Comparison of ENCODE assay signal across 17 cellular contexts in the genomic region with DNA sequence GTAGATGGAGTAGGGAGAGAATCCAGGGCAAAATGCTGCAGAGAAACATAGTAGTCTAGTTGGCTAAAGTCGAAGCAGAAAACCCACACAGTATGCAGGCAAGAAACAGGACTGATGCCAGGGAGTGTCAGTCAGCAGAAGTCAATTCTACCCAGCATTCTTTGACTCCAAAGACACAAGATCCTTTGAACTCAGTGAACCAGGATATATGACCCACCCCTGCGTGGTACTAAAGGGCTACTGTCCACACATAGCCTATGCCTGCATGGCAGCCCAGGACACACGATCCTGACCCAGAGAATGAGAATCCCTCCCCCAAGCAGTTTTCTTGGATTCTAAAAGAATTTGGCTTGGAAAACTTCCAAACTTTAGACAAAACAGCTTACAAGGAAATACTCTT. TPM values are rescaled to one million over a fixed set of nuclear protein-coding genes. Genes with fewer than 3 reads are reported as not detected.
DNase-seq lines count a peak whose midpoint lies in the region; FAIRE-seq and TF ChIP-seq lines count a peak whose summit lies in the region.
"Had no signal": no experiment of that assay in that cellular context is flagged by ENCODE, and none has a peak within 500 bp of the region (broad histone marks: within the 10 kb centered on the region; RNA-seq: fewer than 3 reads in every experiment).

No MANE protein-coding gene starts in this region.

- H3K27ac ChIP-seq in astrocyte (ENCODE audit: low read depth, low read length), result no peak overlapping the region
- no peak overlapping the region for H3K27ac ChIP-seq in thyroid gland
- no peak overlapping the region for H3K27ac ChIP-seq in WERI-Rb-1
- H3K27ac ChIP-seq: C4-2B had no signal

- TF ChIP-seq CTCF in astrocyte (IDR thresholded peaks at IDR 0.05; ENCODE audit: insufficient read depth, low read depth, low read length), result no peak
- TF ChIP-seq CTCF in kidney epithelial cell (IDR thresholded peaks at IDR 0.05; ENCODE audit: insufficient read depth, low read length, poor library complexity, severe bottlenecking), result no peak
- no peak for TF ChIP-seq CTCF in thyroid gland (IDR thresholded peaks at IDR 0.05)
- TF ChIP-seq CTCF in WERI-Rb-1 (IDR thresholded peaks at IDR 0.05; ENCODE audit: low read depth, low read length), result no peak

- H3K27ac Mint-ChIP-seq in astrocyte (ENCODE audit: unreplicated experiment) (peak overlapping the region; percentile 4), immature natural killer cell (no peak overlapping the region)
- H3K27ac Mint-ChIP-seq: progenitor cell of endocrine pancreas; stimulated activated naive CD8-positive, alpha-beta T cell treated with anti-CD3 and anti-CD28 coated beads, Interleukin-15, amount 100 ng/mL, for 72 hours had no signal

- H3K27me3 ChIP-seq in astrocyte (ENCODE audit: insufficient read depth, low read length), result no peaks in the 10 kb centered on the region
- H3K27me3 ChIP-seq in kidney epithelial cell (ENCODE audit: control insufficient read depth, insufficient read depth, low read length), result no peaks in the 10 kb centered on the region
- no peaks in the 10 kb centered on the region for H3K27me3 ChIP-seq in thyroid gland
- H3K27me3 ChIP-seq in WERI-Rb-1 (ENCODE audit: insufficient read depth, low read depth, severe bottlenecking), result no peaks in the 10 kb centered on the region

- no peaks in the 10 kb centered on the region for H3K36me3 ChIP-seq in astrocyte (ENCODE audit: insufficient read depth, low read length)
- no peaks in the 10 kb centered on the region for H3K36me3 ChIP-seq in kidney epithelial cell (ENCODE audit: control insufficient read depth, insufficient read depth, low read length)
- H3K36me3 ChIP-seq in thyroid gland, result no peaks in the 10 kb centered on the region
- H3K36me3 ChIP-seq in WERI-Rb-1, result no peaks in the 10 kb centered on the region

- H3K4me3 Mint-ChIP-seq in astrocyte (ENCODE audit: unreplicated experiment) (no peak overlapping the region), immature natural killer cell (no peak overlapping the region)
- H3K4me3 Mint-ChIP-seq: stimulated activated naive CD8-positive, alpha-beta T cell treated with anti-CD3 and anti-CD28 coated beads, Interleukin-15, amount 100 ng/mL, for 72 hours had no signal

- H3K4me1 ChIP-seq in astrocyte (ENCODE audit: insufficient read depth, low read length), result peaks cover 5% of the 10 kb centered on the region
- H3K4me1 ChIP-seq in thyroid gland, result peaks cover 0 to 9% of the 10 kb centered on the region in 2 donors

- 25 to 33% methylated on average over 3 of the region's 3 CpGs for WGBS in thyroid gland, 2 donors

- H3K4me2 ChIP-seq in astrocyte (ENCODE audit: low read length), result peak overlapping the region; percentile 41

- H2AFZ ChIP-seq in astrocyte (ENCODE audit: low read depth, low read length), result no peak overlapping the region

- FAIRE-seq in astrocyte (lab: Jason Lieb, UNC), result no peak
- FAIRE-seq: endothelial cell of umbilical vein, GM12891 had no signal

- H3K9me3 ChIP-seq in astrocyte (ENCODE audit: insufficient read depth, low read depth, low read length) (no peaks in the 10 kb centered on the region), thyroid gland (no peaks in the 10 kb centered on the region), WERI-Rb-1 (ENCODE audit: severe bottlenecking) (no peaks in the 10 kb centered on the region)

- H3K27me3 Mint-ChIP-seq in astrocyte (ENCODE audit: low read depth, unreplicated experiment) (peaks cover 17% of the 10 kb centered on the region), immature natural killer cell (ENCODE audit: low read depth in 3 of 3) (peaks cover 4 to 11% (median 6%) of the 10 kb centered on the region in 3 donors)

- no peaks in the 10 kb centered on the region for H4K20me1 ChIP-seq in astrocyte (ENCODE audit: insufficient read depth, low read length)

- H3K4me1 Mint-ChIP-seq in astrocyte (ENCODE audit: low read depth, unreplicated experiment) (peaks cover 12% of the 10 kb centered on the region), immature natural killer cell (no peaks in the 10 kb centered on the region)
- H3K4me1 Mint-ChIP-seq: stimulated activated naive CD8-positive, alpha-beta T cell treated with anti-CD3 and anti-CD28 coated beads, Interleukin-15, amount 100 ng/mL, for 72 hours had no signal

- H3K79me2 ChIP-seq in astrocyte (ENCODE audit: insufficient read depth, low read length), result no peaks in the 10 kb centered on the region

- DNase-seq in HK-2 (ENCODE audit: unreplicated experiment) (peak; percentile 27), astrocyte (ENCODE audit: low read depth) (peak; percentile 44), kidney epithelial cell (ENCODE audit: low read depth) (peak; percentile 72), thyroid gland (peak; percentile 27 to 57), NCI-H510A (lab: John Stamatoyannopoulos, UW) (no peak), WERI-Rb-1 (no peak), immature natural killer cell (no peak)
- no peak for DNase-seq in central memory CD4-positive, alpha-beta T cell
- DNase-seq: activated CD4-positive, alpha-beta T cell treated with anti-CD3 and anti-CD28 coated beads, Interleukin-2, amount 50 U/mL, for 1 hour; left colon; NCI-H2107; NCI-H774; stimulated activated naive CD8-positive, alpha-beta T cell treated with anti-CD3 and anti-CD28 coated beads, Interleukin-15, amount 100 ng/mL, for 72 hours had no signal

- no peaks in the 10 kb centered on the region for H3K36me3 Mint-ChIP-seq in astrocyte (ENCODE audit: low read depth, unreplicated experiment)
- H3K36me3 Mint-ChIP-seq in immature natural killer cell, result no peaks in the 10 kb centered on the region

- intact Hi-C loops in thyroid gland (cut with DNase I), result no loop called here

- peaks cover 2% of the 10 kb centered on the region for H3K9me3 Mint-ChIP-seq in astrocyte (ENCODE audit: unreplicated experiment)
- peaks cover 0 to 2% (median 0%) of the 10 kb centered on the region in 6 donors for H3K9me3 Mint-ChIP-seq in immature natural killer cell
- H3K9me3 Mint-ChIP-seq: stimulated activated naive CD8-positive, alpha-beta T cell treated with anti-CD3 and anti-CD28 coated beads, Interleukin-15, amount 100 ng/mL, for 72 hours had no signal

- no peak for TF ChIP-seq POLR2A in thyroid gland (IDR thresholded peaks at IDR 0.05)

- H3K4me3 ChIP-seq in astrocyte (ENCODE audit: insufficient read depth, low read depth, low read length) (no peak overlapping the region), kidney epithelial cell (ENCODE audit: low read depth, low read length) (no peak overlapping the region), thyroid gland (replicated peaks in 1 of 3) (no peak overlapping the region), WERI-Rb-1 (ENCODE audit: low read depth, low read length) (no peak overlapping the region)

- no peak overlapping the region for H3K9ac ChIP-seq in astrocyte (ENCODE audit: low read length)

RNA-seq across cellular contexts. Expression of a gene that starts 42.5 kb away (rescaled TPM):
- 0.16 and 0.46 TPM in 2 replicates for total RNA-seq in astrocyte
- not detected in 2 replicates for total RNA-seq in kidney epithelial cell
- total RNA-seq in thyroid gland, result under 1 TPM; 0.08 to 0.40 (median 0.28) TPM
- polyA plus RNA-seq in immature natural killer cell, result not detected
- total RNA-seq: endothelial cell of umbilical vein, progenitor cell of endocrine pancreas had no signal
- polyA plus RNA-seq: endothelial cell of umbilical vein had no signal

Comparison
In these comparisons a context has a peak if more than half of its experiments do, and no peak if none do; other contexts are left out.
1. DNase-seq: peak in HK-2 (single experiment), astrocyte (single experiment), kidney epithelial cell (single experiment) and thyroid gland (2 of 2); none in NCI-H510A (single experiment), WERI-Rb-1 (single experiment), central memory CD4-positive, alpha-beta T cell (single experiment) and immature natural killer cell (0 of 3).